ENCODE assay signal across 17 cellular contexts in the genomic region with DNA sequence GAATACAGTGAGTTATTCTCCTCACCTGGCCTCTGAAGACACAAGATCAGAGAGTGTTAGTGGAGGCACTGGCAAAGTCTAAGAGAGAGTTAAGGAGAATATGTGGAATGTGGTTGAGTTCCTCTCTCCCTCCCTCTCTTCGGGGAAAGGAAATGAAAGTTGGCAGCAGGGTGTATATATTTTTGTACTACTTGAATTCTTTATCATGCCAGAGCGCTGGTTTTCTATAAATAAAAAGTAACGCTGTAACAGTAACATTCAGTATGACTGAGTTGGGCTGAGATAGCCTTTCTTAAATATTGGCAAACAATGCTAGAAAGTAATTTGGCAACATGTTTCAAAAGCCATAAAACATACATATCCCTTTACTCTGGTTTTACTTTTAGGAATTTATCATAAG.
DNase-seq lines count a peak whose midpoint lies in the region; ATAC-seq, FAIRE-seq and TF ChIP-seq lines count a peak whose summit lies in the region.
"Had no signal": no experiment of that assay in that cellular context is flagged by ENCODE, and none has a peak within 500 bp of the region (broad histone marks: within the 10 kb centered on the region; RNA-seq: fewer than 3 reads in every experiment).

No MANE protein-coding gene starts in this region.

- peaks cover 6% of the 10 kb centered on the region for H3K9me3 Mint-ChIP-seq in chondrocyte (ENCODE audit: low read depth)
- H3K9me3 Mint-ChIP-seq: stimulated activated naive CD8-positive, alpha-beta T cell treated with anti-CD3 and anti-CD28 coated beads, Interleukin-15, Interleukin-2, amounts not matched to agents 100 ng/mL and 50 ng/mL, for 24 hours had no signal

- ATAC-seq in GM19023 (IDR thresholded peaks at IDR 0.05; ENCODE audit: unreplicated experiment), result no peak
- ATAC-seq: Panc1 had no signal

- FAIRE-seq in GM12891 (lab: Jason Lieb, UNC), result no peak

- no peak overlapping the region for H3K4me3 ChIP-seq in Peyer's patch

- TF ChIP-seq POLR2A in GM12891 (IDR thresholded peaks at IDR 0.05; ENCODE audit: low read depth, low read length) (no peak), Peyer's patch (IDR thresholded peaks at IDR 0.05) (no peak)

- no peaks in the 10 kb centered on the region for H3K27me3 ChIP-seq in Peyer's patch

- H3K27me3 Mint-ChIP-seq in chondrocyte (ENCODE audit: low read depth), result no peaks in the 10 kb centered on the region

- DNase-seq in GM12891 (ENCODE audit: insufficient read length, low spot score), result no peak
- no peak for DNase-seq in chondrocyte (ENCODE audit: low spot score)
- DNase-seq in hepatic stellate cell (ENCODE audit: low spot score), result peak; percentile 47
- peak; percentile 20 for DNase-seq in stromal cell of bone marrow (ENCODE audit: low read depth)
- no peak for DNase-seq in NCI-H524 treated with DMSO at 0.1 percent for 48 hours (lab: John Stamatoyannopoulos, UW)
- no peak for DNase-seq in Peyer's patch
- no peak for DNase-seq in globus pallidus (ENCODE audit: low spot score)
- DNase-seq: activated CD4-positive, alpha-beta T cell treated with anti-CD3 and anti-CD28 coated beads for 1 hour; activated T-cell treated with anti-CD3 and anti-CD28 coated beads, Interleukin-2, amount 50 U/mL, for 1 hour; COR-L47; effector memory CD4-positive, alpha-beta T cell; NCI-H1048; retina had no signal

- H3K4me1 ChIP-seq in Peyer's patch, result no peaks in the 10 kb centered on the region

- no peak overlapping the region for H3K27ac ChIP-seq in Peyer's patch

- TF ChIP-seq CTCF in chondrocyte (IDR thresholded peaks at IDR 0.05) (no peak), Peyer's patch (IDR thresholded peaks at IDR 0.05) (no peak)

- H3K4me1 Mint-ChIP-seq in chondrocyte (ENCODE audit: low read depth), result peaks cover 44% of the 10 kb centered on the region

- no peak overlapping the region for H3K4me3 Mint-ChIP-seq in chondrocyte (ENCODE audit: unreplicated experiment)
- H3K4me3 Mint-ChIP-seq: mesothelial cell of epicardium; stimulated activated naive CD8-positive, alpha-beta T cell treated with anti-CD3 and anti-CD28 coated beads, Interleukin-15, Interleukin-2, amounts not matched to agents 100 ng/mL and 50 ng/mL, for 24 hours had no signal

- H3K36me3 ChIP-seq in Peyer's patch, result no peaks in the 10 kb centered on the region

- no peaks in the 10 kb centered on the region for H3K9me3 ChIP-seq in Peyer's patch

- H3K27ac Mint-ChIP-seq in chondrocyte (ENCODE audit: unreplicated experiment), result peak overlapping the region; percentile 57
- H3K27ac Mint-ChIP-seq: mesothelial cell of epicardium; stimulated activated naive CD8-positive, alpha-beta T cell treated with anti-CD3 and anti-CD28 coated beads, Interleukin-15, Interleukin-2, amounts not matched to agents 100 ng/mL and 50 ng/mL, for 24 hours had no signal

- H3K36me3 Mint-ChIP-seq in chondrocyte (ENCODE audit: low read depth), result no peaks in the 10 kb centered on the region
- H3K36me3 Mint-ChIP-seq: mesothelial cell of epicardium had no signal

TF ChIP-seq in GM12891, 5 proteins besides CTCF, POLR2A, EP300 and RAD21:
- TF ChIP-seq TAF1 (IDR thresholded peaks at IDR 0.05; ENCODE audit: low read depth, low read length) (no peak), SPI1 (IDR thresholded peaks at IDR 0.05; ENCODE audit: low read depth, low read length) (peak; percentile 22; the same call in 1 of the 2 replicates), POU2F2 (IDR thresholded peaks at IDR 0.05; ENCODE audit: low read depth, low read length) (no peak), POLR2AphosphoS5 (IDR thresholded peaks at IDR 0.05; ENCODE audit: low read depth, low read length) (no peak)

Comparison
In these comparisons a context has a peak if more than half of its experiments do, and no peak if none do; other contexts are left out.
1. DNase-seq: peak in hepatic stellate cell (single experiment) and stromal cell of bone marrow (single experiment); none in GM12891 (single experiment), chondrocyte (single experiment), NCI-H524 treated with DMSO at 0.1 percent for 48 hours (single experiment), Peyer's patch (0 of 3) and globus pallidus (single experiment).